In genomic region chr11:58618215-58618614, GRCh38 we compare ENCODE assay signal across 12 cellular contexts. TPM values are rescaled to one million over a fixed set of nuclear protein-coding genes. Genes with fewer than 3 reads are reported as not detected.
DNase-seq lines count a peak whose midpoint lies in the region; ATAC-seq and TF ChIP-seq lines count a peak whose summit lies in the region.
"Had no signal": no experiment of that assay in that cellular context is flagged by ENCODE, and none has a peak within 500 bp of the region (broad histone marks: within the 10 kb centered on the region; RNA-seq: fewer than 3 reads in every experiment).

No MANE protein-coding gene starts in this region.

- POLR2A ChIA-PET in activated CD4-positive, alpha-beta T cell treated with anti-CD3 and anti-CD28 coated beads for 36 hours (lab: Charles Lee) = no interaction called here
- POLR2A ChIA-PET in OCI-LY7 (lab: Charles Lee) = interaction anchor here (1.0 kb wide), 1 partner anchor 11 kb away, joined by 4 read pairs; no protein-coding TSS in a partner anchor

- CTCF ChIA-PET in activated CD4-positive, alpha-beta T cell treated with anti-CD3 and anti-CD28 coated beads for 36 hours (lab: Charles Lee) = interaction anchor here (0.8 to 2.0 kb wide), 4 partner anchors 11 to 50 kb away, joined by 3 to 9 read pairs (median 4); no protein-coding TSS in a partner anchor
- CTCF ChIA-PET in OCI-LY7 (lab: Charles Lee; ENCODE audit: unreplicated experiment) = no interaction called here

- H2AFZ ChIP-seq in OCI-LY7 (ENCODE audit: low read length) = no peak overlapping the region

- H3K79me2 ChIP-seq in OCI-LY7 (ENCODE audit: insufficient read depth, low read depth, low read length) = no peaks in the 10 kb centered on the region

- 0 out of 2 replicates have a peak, but pooled peaks cover 4% of the 10 kb centered on the region for H4K20me1 ChIP-seq in OCI-LY7 (ENCODE audit: insufficient read depth, low read length)

- peak; percentile 55 for ATAC-seq in activated CD4-positive, alpha-beta T cell treated with anti-CD3 and anti-CD28 coated beads for 36 hours
- peak; percentile 56 for ATAC-seq in sciatic nerve
- no peak for ATAC-seq in GM21381 (IDR thresholded peaks at IDR 0.05; ENCODE audit: unreplicated experiment)

- H3K4me2 ChIP-seq in OCI-LY7 (ENCODE audit: low read length) = no peak overlapping the region

- H3K9me3 ChIP-seq in OCI-LY7 (ENCODE audit: low read length) = no peaks in the 10 kb centered on the region
- H3K9me3 ChIP-seq: breast epithelium had no signal

- peak; percentile 27 for DNase-seq in activated CD4-positive, alpha-beta T cell treated with anti-CD3 and anti-CD28 coated beads for 36 hours
- no peak for DNase-seq in activated CD4-positive, alpha-beta T cell treated with anti-CD3 and anti-CD28 coated beads, Interleukin-2, amount 50 U/mL, for 48 hours
- DNase-seq in OCI-LY7 (ENCODE audit: low spot score) (peak; percentile 12), fibroblast of villous mesenchyme (ENCODE audit: low read depth) (no peak), sciatic nerve (ENCODE audit: low spot score) (no peak), NCI-H446 (lab: John Stamatoyannopoulos, UW) (no peak), NCI-H128 (lab: John Stamatoyannopoulos, UW; ENCODE audit: unreplicated experiment) (no peak)
- DNase-seq: ACHN, NCI-H748 treated with DMSO at 0.1 percent for 48 hours, occipital lobe had no signal

- peaks cover 4% of the 10 kb centered on the region for H3K4me1 ChIP-seq in OCI-LY7 (ENCODE audit: insufficient read depth, low read length, poor library complexity, severe bottlenecking)
- H3K4me1 ChIP-seq: breast epithelium had no signal

- peaks cover 34% of the 10 kb centered on the region for H3K4me1 Mint-ChIP-seq in activated CD4-positive, alpha-beta T cell treated with anti-CD3 and anti-CD28 coated beads for 36 hours

- no peaks in the 10 kb centered on the region for H3K27me3 Mint-ChIP-seq in activated CD4-positive, alpha-beta T cell treated with anti-CD3 and anti-CD28 coated beads for 36 hours

- no peak overlapping the region for H3K4me3 Mint-ChIP-seq in activated CD4-positive, alpha-beta T cell treated with anti-CD3 and anti-CD28 coated beads for 36 hours

- intact Hi-C loops in activated CD4-positive, alpha-beta T cell treated with anti-CD3 and anti-CD28 coated beads for 36 hours (cut with DNase I, micrococcal nuclease) = loop anchor here (2.0 to 5.0 kb wide), 2 partner anchors 41 kb away; partner anchors contain the start of genes LPXN (in 1 of the 2) and ZFP91 (in 1 of the 2)
- intact Hi-C loops in OCI-LY7 (cut with micrococcal nuclease; ENCODE audit: unreplicated experiment) (loop anchor here (5.0 kb wide), 1 partner anchor 36 kb away; no protein-coding TSS in a partner anchor), sciatic nerve (cut with DNase I) (no loop called here)

- H3K4me3 ChIP-seq in OCI-LY7 (ENCODE audit: low read depth, low read length, poor library complexity, severe bottlenecking) = no peak overlapping the region
- no peak overlapping the region for H3K4me3 ChIP-seq in fibroblast of villous mesenchyme (ENCODE audit: low read depth, low read length)
- H3K4me3 ChIP-seq: breast epithelium had no signal

- H3K27ac ChIP-seq in OCI-LY7 (ENCODE audit: low read depth, low read length, poor library complexity, severe bottlenecking) = no peak overlapping the region
- H3K27ac ChIP-seq: breast epithelium had no signal

- no TSS peak for BruUV-seq in OCI-LY7 (replicated peaks; lab: Mats Ljungman, UMichigan)

- H3K9me3 Mint-ChIP-seq in activated CD4-positive, alpha-beta T cell treated with anti-CD3 and anti-CD28 coated beads for 36 hours (ENCODE audit: low read depth) = no peaks in the 10 kb centered on the region

- TF ChIP-seq CTCF in OCI-LY7 (conservative IDR thresholded peaks at IDR 0.05; ENCODE audit: low read length) (peak; percentile 62), fibroblast of villous mesenchyme (IDR thresholded peaks at IDR 0.05; ENCODE audit: insufficient read depth, low read depth, low read length) (peak; percentile 27)

- no peaks in the 10 kb centered on the region; the same call in 1 of the 2 replicates for H3K9me2 ChIP-seq in OCI-LY7 (ENCODE audit: insufficient read depth, low read length)

- peak overlapping the region; percentile 35 for H3K27ac Mint-ChIP-seq in activated CD4-positive, alpha-beta T cell treated with anti-CD3 and anti-CD28 coated beads for 36 hours

- peaks cover 100% of the 10 kb centered on the region for H3K36me3 ChIP-seq in OCI-LY7 (ENCODE audit: insufficient read depth, low read length)
- H3K36me3 ChIP-seq: breast epithelium had no signal

- peaks cover 72% of the 10 kb centered on the region for H3K36me3 Mint-ChIP-seq in activated CD4-positive, alpha-beta T cell treated with anti-CD3 and anti-CD28 coated beads for 36 hours (ENCODE audit: low read depth)

RNA-seq across cellular contexts. Expression of gene CNTF, which starts 4.2 kb away (rescaled TPM):
- 1 to 10 TPM; 1.6 to 3.4 TPM for total RNA-seq in activated CD4-positive, alpha-beta T cell treated with anti-CD3 and anti-CD28 coated beads for 36 hours
- 3.1 and 3.4 TPM in 2 replicates for total RNA-seq in OCI-LY7 (2014; rRNA removed; shearing (Covaris generic))
- 3.3 and 3.5 TPM in 2 replicates for total RNA-seq in OCI-LY7 (2022)
- total RNA-seq in fibroblast of villous mesenchyme = 2.2 and 2.9 TPM in 2 replicates
- total RNA-seq in sciatic nerve = 426 TPM

RNA-seq across cellular contexts. Expression of gene ZFP91, which starts 39.4 kb away (rescaled TPM):
- total RNA-seq in activated CD4-positive, alpha-beta T cell treated with anti-CD3 and anti-CD28 coated beads for 36 hours = 10 to 100 TPM; 35.7 to 44.0 TPM
- total RNA-seq in OCI-LY7 (2014; rRNA removed; shearing (Covaris generic)) = 36.9 and 38.7 TPM in 2 replicates
- total RNA-seq in OCI-LY7 (2022) (50.9 and 60.5 TPM in 2 replicates), fibroblast of villous mesenchyme (54.4 and 68.7 TPM in 2 replicates), sciatic nerve (46.5 TPM)

RNA-seq across cellular contexts. Expression of gene LPXN, which starts 42.6 kb away (rescaled TPM):
- 100 to 1,000 TPM; 110 to 163 TPM for total RNA-seq in activated CD4-positive, alpha-beta T cell treated with anti-CD3 and anti-CD28 coated beads for 36 hours
- total RNA-seq in OCI-LY7 (2014; rRNA removed; shearing (Covaris generic)) = 64.1 and 79.3 TPM in 2 replicates
- total RNA-seq in OCI-LY7 (2022) (129 and 130 TPM in 2 replicates), fibroblast of villous mesenchyme (3.5 and 13.9 TPM in 2 replicates), sciatic nerve (17.2 TPM)

Comparison
In these comparisons a context has a peak if more than half of its experiments do, and no peak if none do; other contexts are left out.
1. DNase-seq: peak in activated CD4-positive, alpha-beta T cell treated with anti-CD3 and anti-CD28 coated beads for 36 hours (single experiment) and OCI-LY7 (single experiment); none in activated CD4-positive, alpha-beta T cell treated with anti-CD3 and anti-CD28 coated beads, Interleukin-2, amount 50 U/mL, for 48 hours (0 of 2), fibroblast of villous mesenchyme (single experiment), sciatic nerve (single experiment), NCI-H446 (0 of 2) and NCI-H128 (single experiment).
2. RNA of gene CNTF, which starts 4.2 kb away (total RNA-seq): 426 TPM in sciatic nerve (single experiment); 3.1 to 3.5 TPM in OCI-LY7, 1.6 to 3.4 TPM in activated CD4-positive, alpha-beta T cell treated with anti-CD3 and anti-CD28 coated beads for 36 hours and 2.2 to 2.9 TPM in fibroblast of villous mesenchyme; every median in the first group is over 10 times any median in the second.